Comparison of ENCODE assay signal across 8 cellular contexts in genomic region chr10:91883549-91884542, GRCh38. TPM values are rescaled to one million over a fixed set of nuclear protein-coding genes. Genes with fewer than 3 reads are reported as not detected.
DNase-seq lines count a peak whose midpoint lies in the region; ATAC-seq and TF ChIP-seq lines count a peak whose summit lies in the region.

No MANE protein-coding gene starts in this region.

- H3K27me3 ChIP-seq in HUES48 (ENCODE audit: control insufficient read depth, insufficient read depth, low read length) (no peaks in the 10 kb centered on the region), kidney epithelial cell (ENCODE audit: control insufficient read depth, insufficient read depth, low read length) (no peaks in the 10 kb centered on the region), stomach (peaks cover 0 to 7% (median 7%) of the 10 kb centered on the region in 3 donors)
- no peaks in the 10 kb centered on the region for H3K27me3 ChIP-seq in CD4-positive, alpha-beta T cell (ENCODE audit: control insufficient read depth, insufficient read depth, low read length)

- no peak overlapping the region for H3K27ac Mint-ChIP-seq in CD4-positive, alpha-beta T cell
- H3K27ac Mint-ChIP-seq in stimulated activated naive B cell treated with anti-CD40 and anti-IgM and Interleukin-4, amounts not matched to agents 10 μg/mL and 1 μg/mL and 100 μg/mL, for 72 hours, result no peak overlapping the region
- H3K27ac Mint-ChIP-seq in activated CD4-positive, alpha-beta T cell treated with anti-CD3 and anti-CD28 coated beads, Interleukin-2, amount 10 ng/mL, durations not matched to agents 7 days and 5 days, result no peak overlapping the region

- peaks cover 8% of the 10 kb centered on the region for H3K4me1 Mint-ChIP-seq in CD4-positive, alpha-beta T cell (ENCODE audit: low read depth)
- peaks cover 2 to 12% of the 10 kb centered on the region in 2 donors for H3K4me1 Mint-ChIP-seq in stimulated activated naive B cell treated with anti-CD40 and anti-IgM and Interleukin-4, amounts not matched to agents 10 μg/mL and 1 μg/mL and 100 μg/mL, for 72 hours
- H3K4me1 Mint-ChIP-seq in activated CD4-positive, alpha-beta T cell treated with anti-CD3 and anti-CD28 coated beads, Interleukin-2, amount 10 ng/mL, durations not matched to agents 7 days and 5 days, result peaks cover 9% of the 10 kb centered on the region

- no peak overlapping the region for H3K4me3 Mint-ChIP-seq in CD4-positive, alpha-beta T cell
- H3K4me3 Mint-ChIP-seq in stimulated activated naive B cell treated with anti-CD40 and anti-IgM and Interleukin-4, amounts not matched to agents 10 μg/mL and 1 μg/mL and 100 μg/mL, for 72 hours, result no peak overlapping the region
- no peak overlapping the region for H3K4me3 Mint-ChIP-seq in activated CD4-positive, alpha-beta T cell treated with anti-CD3 and anti-CD28 coated beads, Interleukin-2, amount 10 ng/mL, durations not matched to agents 7 days and 5 days

- peaks cover 7% of the 10 kb centered on the region for H3K27me3 Mint-ChIP-seq in CD4-positive, alpha-beta T cell
- H3K27me3 Mint-ChIP-seq in stimulated activated naive B cell treated with anti-CD40 and anti-IgM and Interleukin-4, amounts not matched to agents 10 μg/mL and 1 μg/mL and 100 μg/mL, for 72 hours, result peaks cover 11 to 16% of the 10 kb centered on the region in 2 donors
- H3K27me3 Mint-ChIP-seq in activated CD4-positive, alpha-beta T cell treated with anti-CD3 and anti-CD28 coated beads, Interleukin-2, amount 10 ng/mL, durations not matched to agents 7 days and 5 days, result peaks cover 22% of the 10 kb centered on the region

- no peak for TF ChIP-seq EP300 in stomach (IDR thresholded peaks at IDR 0.05)

- H3K27ac ChIP-seq in HUES48 (ENCODE audit: low read depth, low read length) (peak overlapping the region; percentile 88), stomach (peak overlapping the region in 4 of 5 donors; percentile 18 to 61 (median 25))
- no peak overlapping the region for H3K27ac ChIP-seq in CD4-positive, alpha-beta T cell (ENCODE audit: low read depth, low read length)

- 29 to 38% (median 32%) methylated on average over 21 of the region's 21 CpGs for WGBS in stomach, 5 donors

- H3K36me3 ChIP-seq in HUES48 (ENCODE audit: control insufficient read depth, insufficient read depth, low read length) (no peaks in the 10 kb centered on the region), kidney epithelial cell (ENCODE audit: control insufficient read depth, insufficient read depth, low read length) (no peaks in the 10 kb centered on the region), stomach (no peaks in the 10 kb centered on the region)

- no peak for TF ChIP-seq POLR2A in stomach (IDR thresholded peaks at IDR 0.05)

- no peak for TF ChIP-seq CTCF in cardiac fibroblast (IDR thresholded peaks at IDR 0.05; ENCODE audit: low read depth, low read length)
- no peak for TF ChIP-seq CTCF in kidney epithelial cell (IDR thresholded peaks at IDR 0.05; ENCODE audit: insufficient read depth, low read length, poor library complexity, severe bottlenecking)
- TF ChIP-seq CTCF in stomach (IDR thresholded peaks at IDR 0.05), result no peak
- no peak for TF ChIP-seq CTCF in CD4-positive, alpha-beta T cell (IDR thresholded peaks at IDR 0.05)

- peak; percentile 61 to 77 for DNase-seq in cardiac fibroblast (ENCODE audit: low read depth in 2 of 2)
- DNase-seq in kidney epithelial cell (ENCODE audit: low read depth), result peak; percentile 64
- DNase-seq in stomach, result peak; percentile 43
- DNase-seq in CD4-positive, alpha-beta T cell, result no peak
- no peak for DNase-seq in stimulated activated naive B cell treated with anti-CD40 and anti-IgM and Interleukin-4, amounts not matched to agents 10 μg/mL and 1 μg/mL and 100 μg/mL, for 72 hours
- DNase-seq in activated CD4-positive, alpha-beta T cell treated with anti-CD3 and anti-CD28 coated beads, Interleukin-2, amount 10 ng/mL, durations not matched to agents 7 days and 5 days, result no peak

- H3K9me3 ChIP-seq in HUES48 (ENCODE audit: control insufficient read depth, insufficient read depth, low read length) (no peaks in the 10 kb centered on the region), stomach (no peaks in the 10 kb centered on the region)
- no peaks in the 10 kb centered on the region for H3K9me3 ChIP-seq in CD4-positive, alpha-beta T cell (ENCODE audit: control insufficient read depth, low read length)

- H3K4me1 ChIP-seq in HUES48 (ENCODE audit: control insufficient read depth, insufficient read depth, low read length) (peaks cover 65% of the 10 kb centered on the region), stomach (peaks cover 13 to 42% (median 31%) of the 10 kb centered on the region in 4 donors)

- ATAC-seq in CD4-positive, alpha-beta T cell (ENCODE audit: poor library complexity), result no peak
- ATAC-seq in stimulated activated naive B cell treated with anti-CD40 and anti-IgM and Interleukin-4, amounts not matched to agents 10 μg/mL and 1 μg/mL and 100 μg/mL, for 72 hours (replicated peaks), result no peak
- no peak for ATAC-seq in HG02759 (IDR thresholded peaks at IDR 0.05; ENCODE audit: unreplicated experiment)

- H3K4me3 ChIP-seq in HUES48 (ENCODE audit: low read depth, low read length), result peak overlapping the region; percentile 38
- no peak overlapping the region for H3K4me3 ChIP-seq in cardiac fibroblast (replicated peaks in 1 of 2; ENCODE audit: low read depth in 2 of 2, low read length in 2 of 2)
- no peak overlapping the region for H3K4me3 ChIP-seq in kidney epithelial cell (ENCODE audit: low read depth, low read length)
- peak overlapping the region in 1 of 4 donors; percentile 5 for H3K4me3 ChIP-seq in stomach

- intact Hi-C loops in stomach (cut with DNase I; ENCODE audit: low total_unique reads), result no loop called here
- intact Hi-C loops in CD4-positive, alpha-beta T cell (cut with DNase I, micrococcal nuclease), result no loop called here

- peak overlapping the region; percentile 53 for H3K9ac ChIP-seq in HUES48 (ENCODE audit: low read depth, low read length)

- POLR2A ChIA-PET in CD4-positive, alpha-beta T cell (lab: Charles Lee), result no interaction called here
- POLR2A ChIA-PET in activated CD4-positive, alpha-beta T cell treated with anti-CD3 and anti-CD28 coated beads, Interleukin-2, amount 10 ng/mL, durations not matched to agents 7 days and 5 days (lab: Charles Lee), result no interaction called here

- CTCF ChIA-PET in CD4-positive, alpha-beta T cell (lab: Charles Lee), result no interaction called here
- CTCF ChIA-PET in activated CD4-positive, alpha-beta T cell treated with anti-CD3 and anti-CD28 coated beads, Interleukin-2, amount 10 ng/mL, durations not matched to agents 7 days and 5 days (lab: Charles Lee), result interaction anchor here (0.5 kb wide), 1 partner anchor 44 kb away, joined by 3 read pairs; no protein-coding TSS in a partner anchor

- no peaks in the 10 kb centered on the region for H3K36me3 Mint-ChIP-seq in CD4-positive, alpha-beta T cell (ENCODE audit: low read depth)
- H3K36me3 Mint-ChIP-seq in stimulated activated naive B cell treated with anti-CD40 and anti-IgM and Interleukin-4, amounts not matched to agents 10 μg/mL and 1 μg/mL and 100 μg/mL, for 72 hours, result peaks cover 0 to 4% of the 10 kb centered on the region in 2 donors
- H3K36me3 Mint-ChIP-seq in activated CD4-positive, alpha-beta T cell treated with anti-CD3 and anti-CD28 coated beads, Interleukin-2, amount 10 ng/mL, durations not matched to agents 7 days and 5 days (ENCODE audit: low read depth), result no peaks in the 10 kb centered on the region

- peaks cover 5% of the 10 kb centered on the region for H3K9me3 Mint-ChIP-seq in CD4-positive, alpha-beta T cell
- H3K9me3 Mint-ChIP-seq in stimulated activated naive B cell treated with anti-CD40 and anti-IgM and Interleukin-4, amounts not matched to agents 10 μg/mL and 1 μg/mL and 100 μg/mL, for 72 hours, result peaks cover 0 to 3% of the 10 kb centered on the region in 2 donors
- H3K9me3 Mint-ChIP-seq in activated CD4-positive, alpha-beta T cell treated with anti-CD3 and anti-CD28 coated beads, Interleukin-2, amount 10 ng/mL, durations not matched to agents 7 days and 5 days, result no peaks in the 10 kb centered on the region

RNA-seq across cellular contexts. Expression of gene FGFBP3, which starts 25.4 kb away (rescaled TPM):
- total RNA-seq in kidney epithelial cell, result 0.42 and 1.2 TPM in 2 replicates
- total RNA-seq in stomach, result 1 to 10 TPM in 3 of 5 donors, under 1 TPM in 1, not detected in 1; 0.29 to 2.0 (median 1.4) TPM
- under 1 TPM; 0.44 to 0.80 (median 0.46) TPM for polyA plus RNA-seq in stomach
- 1 to 10 TPM; 1.4 to 1.5 TPM for total RNA-seq in CD4-positive, alpha-beta T cell
- total RNA-seq in activated CD4-positive, alpha-beta T cell treated with anti-CD3 and anti-CD28 coated beads, Interleukin-2, amount 10 ng/mL, durations not matched to agents 7 days and 5 days, result 1 to 10 TPM; 1.4 to 1.5 TPM

RNA-seq across cellular contexts. Expression of gene BTAF1, which starts 39.7 kb away (rescaled TPM):
- total RNA-seq in kidney epithelial cell, result 27.2 and 33.3 TPM in 2 replicates
- total RNA-seq in stomach, result 100 to 1,000 TPM in 1 of 5 donors, 10 to 100 TPM in 4; 30.9 to 146 (median 36.1) TPM
- polyA plus RNA-seq in stomach, result 1 to 10 TPM; 2.3 to 9.0 (median 2.7) TPM
- 10 to 100 TPM; 80.8 to 85.8 TPM for total RNA-seq in CD4-positive, alpha-beta T cell
- 10 to 100 TPM; 41.9 to 47.3 TPM for total RNA-seq in activated CD4-positive, alpha-beta T cell treated with anti-CD3 and anti-CD28 coated beads, Interleukin-2, amount 10 ng/mL, durations not matched to agents 7 days and 5 days

Comparison
In these comparisons a context has a peak if more than half of its experiments do, and no peak if none do; other contexts are left out.
1. DNase-seq: peak in cardiac fibroblast (2 of 2), kidney epithelial cell (single experiment) and stomach (single experiment); none in CD4-positive, alpha-beta T cell (0 of 10), stimulated activated naive B cell treated with anti-CD40 and anti-IgM and Interleukin-4, amounts not matched to agents 10 μg/mL and 1 μg/mL and 100 μg/mL, for 72 hours (single experiment) and activated CD4-positive, alpha-beta T cell treated with anti-CD3 and anti-CD28 coated beads, Interleukin-2, amount 10 ng/mL, durations not matched to agents 7 days and 5 days (single experiment).